In the genomic region with DNA sequence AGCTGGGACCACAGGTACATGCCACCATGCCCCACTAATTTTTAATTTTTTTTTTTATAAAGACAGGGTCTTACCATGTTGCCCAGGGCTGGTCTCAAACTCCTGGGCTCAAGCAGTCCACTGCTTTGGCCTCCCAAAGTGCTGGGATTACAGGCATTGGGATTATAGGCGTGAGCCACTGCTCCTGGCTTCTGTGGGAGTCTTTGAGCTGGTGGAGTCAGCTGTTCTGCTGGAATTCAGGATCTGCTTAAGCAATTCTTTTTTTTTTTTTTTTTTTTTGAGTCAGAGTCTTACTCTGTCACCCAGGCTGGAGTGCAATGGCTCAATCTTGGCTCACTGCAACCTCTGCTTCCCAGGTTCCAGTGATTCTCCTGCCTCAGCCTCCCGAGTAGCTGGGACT, we compare ENCODE assay signal across 1 cellular context. TPM values are rescaled to one million over a fixed set of nuclear protein-coding genes. Genes with fewer than 3 reads are reported as not detected.
"Had no signal": no experiment of that assay in that cellular context is flagged by ENCODE, and none has a peak within 500 bp of the region (broad histone marks: within the 10 kb centered on the region; RNA-seq: fewer than 3 reads in every experiment).

No MANE protein-coding gene starts in this region.

RNA-seq across cellular contexts. Expression of a gene that starts 41.0 kb away (rescaled TPM):
- total RNA-seq: ascending aorta had no signal
